Comparison of ENCODE assay signal across 1 cellular context in genomic region chr11:36109850-36110606, GRCh38.
TF ChIP-seq lines count a peak whose summit lies in the region.

No MANE protein-coding gene starts in this region.

TF ChIP-seq in K562, 482 proteins besides CTCF, POLR2A, EP300 and RAD21 (continued from another document):
- TF ChIP-seq PRDM10 (IDR thresholded peaks at IDR 0.05; ENCODE audit: partially characterized antibody) (peak; percentile 49), ZNF644 (tag; IDR thresholded peaks at IDR 0.05; ENCODE audit: low read depth) (peak; percentile 21; the same call in 1 of the 2 replicates)
